ENCODE assay signal across 35 cellular contexts in genomic region chr11:95750101-95750500, GRCh38.
"Had no signal": no experiment of that assay in that cellular context is flagged by ENCODE, and none has a peak within 500 bp of the region (broad histone marks: within the 10 kb centered on the region; RNA-seq: fewer than 3 reads in every experiment).

No MANE protein-coding gene starts in this region.

- DNase-seq: Karpas-422, Kasumi-1, KG1, MG63, MM.1S, MV-4-11, NCI-H1048, NCI-H1092, NCI-H1092 treated with DMSO at 0.1 percent for 48 hours, NCI-H1105, NCI-H1105 treated with DMSO at 0.1 percent for 48 hours, NCI-H1417, NCI-H1417 treated with DMSO at 0.1 percent for 48 hours, NCI-H1436, NCI-H1436 treated with DMSO at 0.1 percent for 48 hours, NCI-H146, NCI-H1694, NCI-H1694 treated with DMSO at 0.1 percent for 48 hours, NCI-H187, NCI-H187 treated with DMSO at 0.1 percent for 48 hours, NCI-H1930, NCI-H2029, NCI-H2029 treated with DMSO at 0.1 percent for 48 hours, NCI-H2081, NCI-H2081 treated with DMSO at 0.1 percent for 48 hours, NCI-H2107, NCI-H2171, NCI-H2171 treated with DMSO at 0.1 percent for 48 hours, NCI-H2227 treated with DMSO at 0.1 percent for 48 hours, NCI-H226, NCI-H345, NCI-H446, NCI-H446 treated with DMSO at 0.1 percent for 48 hours, NCI-H510A had no signal

- H3K9me3 ChIP-seq: MG63 had no signal

- H3K4me3 ChIP-seq: MG63 had no signal

- H3K27ac ChIP-seq: KMS-11 had no signal

- H3K36me3 ChIP-seq: MG63 had no signal

- H3K4me2 ChIP-seq: KMS-11 had no signal

- H3K9ac ChIP-seq: KMS-11 had no signal
